8 cellular contexts compared by ENCODE assay signal in the genomic region with DNA sequence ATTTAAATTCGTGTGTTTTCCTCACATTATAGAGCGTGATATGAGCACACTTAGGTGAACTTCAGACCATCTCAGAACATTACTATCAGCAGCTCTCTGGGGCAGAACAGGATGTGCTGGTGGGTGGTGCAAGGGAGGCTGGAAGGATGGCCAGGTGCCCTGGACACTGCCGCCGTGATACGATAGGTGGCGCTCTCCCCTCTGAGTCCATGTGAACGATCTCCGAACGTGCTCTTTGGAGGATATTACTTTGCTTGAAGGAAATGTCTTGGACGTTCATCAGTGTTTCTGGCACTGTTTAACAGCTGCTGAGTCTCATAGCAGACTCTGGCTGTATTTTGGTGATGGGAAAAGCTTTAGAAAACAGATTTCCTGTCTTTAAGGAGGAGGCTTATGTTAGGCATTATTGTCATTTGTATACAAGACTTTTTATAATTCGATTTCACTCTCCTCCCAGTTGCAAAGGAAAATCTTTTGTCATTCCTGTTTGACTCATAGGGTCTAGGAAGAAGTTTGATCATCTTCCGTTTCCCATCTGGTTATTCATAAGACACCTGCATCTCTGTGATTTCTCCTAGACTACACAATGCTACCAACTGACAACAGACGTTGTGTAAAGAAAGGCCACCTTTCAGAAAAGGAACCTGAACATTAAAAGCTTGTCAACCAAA.
DNase-seq lines count a peak whose midpoint lies in the region; ATAC-seq lines count a peak whose summit lies in the region.

No MANE protein-coding gene starts in this region.

- peaks cover 0 to 36% (median 8%) of the 10 kb centered on the region in 6 donors for H3K9me3 Mint-ChIP-seq in immature natural killer cell
- no peaks in the 10 kb centered on the region for H3K9me3 Mint-ChIP-seq in stimulated activated memory B cell treated with anti-CD40 and anti-IgM and Interleukin-4, amounts not matched to agents 10 μg/mL and 1 μg/mL and 100 μg/mL, for 72 hours

- H3K27ac Mint-ChIP-seq in immature natural killer cell: no peak overlapping the region
- no peak overlapping the region for H3K27ac Mint-ChIP-seq in stimulated activated memory B cell treated with anti-CD40 and anti-IgM and Interleukin-4, amounts not matched to agents 10 μg/mL and 1 μg/mL and 100 μg/mL, for 72 hours

- peak; percentile 79 for ATAC-seq in GM19324 (IDR thresholded peaks at IDR 0.05; ENCODE audit: low FRiP score, unreplicated experiment)
- ATAC-seq in HG03175 (IDR thresholded peaks at IDR 0.05; ENCODE audit: unreplicated experiment): peak; percentile 96
- ATAC-seq in stimulated activated memory B cell treated with anti-CD40 and anti-IgM and Interleukin-4, amounts not matched to agents 10 μg/mL and 1 μg/mL and 100 μg/mL, for 72 hours: no peak

- DNase-seq in DMS53 treated with DMSO at 0.1 percent for 48 hours (lab: John Stamatoyannopoulos, UW; ENCODE audit: unreplicated experiment) (peak; percentile 73), SK-MEL-5 (ENCODE audit: low read depth, low spot score) (peak; percentile 61), globus pallidus (ENCODE audit: low spot score) (peak; percentile 11), pons (ENCODE audit: low spot score) (peak; percentile 31), immature natural killer cell (no peak)

- H3K27me3 Mint-ChIP-seq in immature natural killer cell (ENCODE audit: low read depth in 3 of 3): no peaks in the 10 kb centered on the region
- H3K27me3 Mint-ChIP-seq in stimulated activated memory B cell treated with anti-CD40 and anti-IgM and Interleukin-4, amounts not matched to agents 10 μg/mL and 1 μg/mL and 100 μg/mL, for 72 hours: no peaks in the 10 kb centered on the region

- H3K4me1 Mint-ChIP-seq in immature natural killer cell: no peaks in the 10 kb centered on the region
- H3K4me1 Mint-ChIP-seq in stimulated activated memory B cell treated with anti-CD40 and anti-IgM and Interleukin-4, amounts not matched to agents 10 μg/mL and 1 μg/mL and 100 μg/mL, for 72 hours: peaks cover 11% of the 10 kb centered on the region

- in situ Hi-C loops in SK-MEL-5 (cut with HindIII; ENCODE audit: low pct_unique_long_range_greater_than_20kb, low sequenced_read_pairs): no loop called here

- no peak overlapping the region for H3K4me3 Mint-ChIP-seq in immature natural killer cell
- H3K4me3 Mint-ChIP-seq in stimulated activated memory B cell treated with anti-CD40 and anti-IgM and Interleukin-4, amounts not matched to agents 10 μg/mL and 1 μg/mL and 100 μg/mL, for 72 hours: no peak overlapping the region

- no peaks in the 10 kb centered on the region for H3K36me3 Mint-ChIP-seq in immature natural killer cell
- H3K36me3 Mint-ChIP-seq in stimulated activated memory B cell treated with anti-CD40 and anti-IgM and Interleukin-4, amounts not matched to agents 10 μg/mL and 1 μg/mL and 100 μg/mL, for 72 hours: no peaks in the 10 kb centered on the region

Comparison
In these comparisons a context has a peak if more than half of its experiments do, and no peak if none do; other contexts are left out.
1. DNase-seq: peak in DMS53 treated with DMSO at 0.1 percent for 48 hours (single experiment), SK-MEL-5 (single experiment), globus pallidus (single experiment) and pons (single experiment); none in immature natural killer cell (0 of 3).